In genomic region chr9:90981726-90982125, GRCh38 we compare ENCODE assay signal across 16 cellular contexts.
A peak's percentile ranks its signal among the peaks of the same experiment; 100 is the strongest.
DNase-seq lines count a peak whose midpoint lies in the region; ATAC-seq lines count a peak whose summit lies in the region.
"Had no signal": no experiment of that assay in that cellular context is flagged by ENCODE, and none has a peak within 500 bp of the region (broad histone marks: within the 10 kb centered on the region; RNA-seq: fewer than 3 reads in every experiment).

No MANE protein-coding gene starts in this region.

- intact Hi-C loops in activated T-helper 2 cell treated with anti-CD3 and anti-CD28 coated beads, Interferon-gamma antibody, Interleukin-2, Interleukin-4, amounts not matched to agents 10 μg/mL and 5 μg/mL and 100 μg/mL, durations not matched to agents 14 hours and 24 hours and 36 hours (cut with micrococcal nuclease): loop anchor here (1.0 to 10.0 kb wide), 3 partner anchors 151 to 273 kb away; no protein-coding TSS in a partner anchor

- peak; percentile 67 for ATAC-seq in stimulated activated naive CD8-positive, alpha-beta T cell treated with anti-CD3 and anti-CD28 coated beads, Interleukin-15, Interleukin-2, amounts not matched to agents 100 U/mL and 50 U/mL, for 24 hours
- no peak for ATAC-seq in stimulated activated naive CD8-positive, alpha-beta T cell treated with anti-CD3 and anti-CD28 coated beads, Interleukin-15, amount 100 ng/mL, for 72 hours
- ATAC-seq in GM18907 (IDR thresholded peaks at IDR 0.05; ENCODE audit: unreplicated experiment) (no peak), GM21447 (IDR thresholded peaks at IDR 0.05; ENCODE audit: unreplicated experiment) (no peak)
- ATAC-seq: CD8-positive, alpha-beta T cell; GM23338; HCT116 had no signal

- peaks cover 47% of the 10 kb centered on the region for H3K27me3 Mint-ChIP-seq in activated T-cell treated with anti-CD3 and anti-CD28 coated beads, Interleukin-2, amount 50 U/mL, for 24 hours
- peaks cover 37% of the 10 kb centered on the region for H3K27me3 Mint-ChIP-seq in stimulated activated naive CD8-positive, alpha-beta T cell treated with anti-CD3 and anti-CD28 coated beads, Interleukin-15, amount 100 ng/mL, for 72 hours
- no peaks in the 10 kb centered on the region for H3K27me3 Mint-ChIP-seq in activated T-helper 2 cell treated with anti-CD3 and anti-CD28 coated beads, Interferon-gamma antibody, Interleukin-2, Interleukin-4, amounts not matched to agents 10 μg/mL and 5 μg/mL and 100 μg/mL, durations not matched to agents 14 hours and 24 hours and 36 hours (ENCODE audit: low read depth)
- H3K27me3 Mint-ChIP-seq in stimulated activated naive CD8-positive, alpha-beta T cell treated with anti-CD3 and anti-CD28 coated beads, Interleukin-15, Interleukin-2, amounts not matched to agents 100 ng/mL and 50 ng/mL, for 24 hours: peaks cover 20% of the 10 kb centered on the region

- H3K9me3 Mint-ChIP-seq in activated T-cell treated with anti-CD3 and anti-CD28 coated beads, Interleukin-2, amount 50 U/mL, for 24 hours: no peaks in the 10 kb centered on the region
- no peaks in the 10 kb centered on the region for H3K9me3 Mint-ChIP-seq in stimulated activated naive CD8-positive, alpha-beta T cell treated with anti-CD3 and anti-CD28 coated beads, Interleukin-15, amount 100 ng/mL, for 72 hours
- H3K9me3 Mint-ChIP-seq in activated T-helper 2 cell treated with anti-CD3 and anti-CD28 coated beads, Interferon-gamma antibody, Interleukin-2, Interleukin-4, amounts not matched to agents 10 μg/mL and 5 μg/mL and 100 μg/mL, durations not matched to agents 14 hours and 24 hours and 36 hours: no peaks in the 10 kb centered on the region
- H3K9me3 Mint-ChIP-seq in stimulated activated naive CD8-positive, alpha-beta T cell treated with anti-CD3 and anti-CD28 coated beads, Interleukin-15, Interleukin-2, amounts not matched to agents 100 ng/mL and 50 ng/mL, for 24 hours: no peaks in the 10 kb centered on the region
- H3K9me3 Mint-ChIP-seq: CD4-positive, CD25-positive, alpha-beta regulatory T cell; CD8-positive, alpha-beta T cell; GM23338; H9 had no signal

- H3K4me1 Mint-ChIP-seq in activated T-cell treated with anti-CD3 and anti-CD28 coated beads, Interleukin-2, amount 50 U/mL, for 24 hours (ENCODE audit: low read depth): peaks cover 18% of the 10 kb centered on the region
- peaks cover 15% of the 10 kb centered on the region for H3K4me1 Mint-ChIP-seq in stimulated activated naive CD8-positive, alpha-beta T cell treated with anti-CD3 and anti-CD28 coated beads, Interleukin-15, amount 100 ng/mL, for 72 hours
- peaks cover 47% of the 10 kb centered on the region for H3K4me1 Mint-ChIP-seq in activated T-helper 2 cell treated with anti-CD3 and anti-CD28 coated beads, Interferon-gamma antibody, Interleukin-2, Interleukin-4, amounts not matched to agents 10 μg/mL and 5 μg/mL and 100 μg/mL, durations not matched to agents 14 hours and 24 hours and 36 hours (ENCODE audit: low read depth)
- H3K4me1 Mint-ChIP-seq in stimulated activated naive CD8-positive, alpha-beta T cell treated with anti-CD3 and anti-CD28 coated beads, Interleukin-15, Interleukin-2, amounts not matched to agents 100 ng/mL and 50 ng/mL, for 24 hours (ENCODE audit: low read depth): peaks cover 19% of the 10 kb centered on the region
- H3K4me1 Mint-ChIP-seq: CD4-positive, CD25-positive, alpha-beta regulatory T cell had no signal

- DNase-seq in activated T-cell treated with anti-CD3 and anti-CD28 coated beads, Interleukin-2, amount 50 U/mL, for 24 hours: no peak
- no peak for DNase-seq in activated T-cell treated with anti-CD3 and anti-CD28 coated beads, Interleukin-2, amount 50 U/mL, for 1 hour
- no peak for DNase-seq in stimulated activated naive CD8-positive, alpha-beta T cell treated with anti-CD3 and anti-CD28 coated beads, Interleukin-15, Interleukin-2, amounts not matched to agents 100 U/mL and 50 U/mL, for 24 hours
- no peak for DNase-seq in stimulated activated naive CD8-positive, alpha-beta T cell treated with anti-CD3 and anti-CD28 coated beads, Interleukin-15, amount 100 ng/mL, for 72 hours
- no peak for DNase-seq in activated T-helper 2 cell treated with anti-CD3 and anti-CD28 coated beads, Interferon-gamma antibody, Interleukin-2, Interleukin-4, amounts not matched to agents 10 μg/mL and 5 μg/mL and 100 μg/mL, durations not matched to agents 14 hours and 24 hours and 36 hours (ENCODE audit: low spot score)
- DNase-seq: Caco-2; CD4-positive, CD25-positive, alpha-beta regulatory T cell; CD8-positive, alpha-beta T cell; DMS153; DND-41; H9 had no signal

- no peaks in the 10 kb centered on the region for H3K36me3 Mint-ChIP-seq in activated T-cell treated with anti-CD3 and anti-CD28 coated beads, Interleukin-2, amount 50 U/mL, for 24 hours (ENCODE audit: low read depth)
- peaks cover 3% of the 10 kb centered on the region for H3K36me3 Mint-ChIP-seq in activated T-helper 2 cell treated with anti-CD3 and anti-CD28 coated beads, Interferon-gamma antibody, Interleukin-2, Interleukin-4, amounts not matched to agents 10 μg/mL and 5 μg/mL and 100 μg/mL, durations not matched to agents 14 hours and 24 hours and 36 hours (ENCODE audit: low read depth)
- no peaks in the 10 kb centered on the region for H3K36me3 Mint-ChIP-seq in stimulated activated naive CD8-positive, alpha-beta T cell treated with anti-CD3 and anti-CD28 coated beads, Interleukin-15, Interleukin-2, amounts not matched to agents 100 ng/mL and 50 ng/mL, for 24 hours (ENCODE audit: low read depth)
- H3K36me3 Mint-ChIP-seq: CD4-positive, CD25-positive, alpha-beta regulatory T cell; CD8-positive, alpha-beta T cell had no signal

- peak overlapping the region; percentile 30 for H3K27ac Mint-ChIP-seq in activated T-cell treated with anti-CD3 and anti-CD28 coated beads, Interleukin-2, amount 50 U/mL, for 24 hours
- H3K27ac Mint-ChIP-seq in stimulated activated naive CD8-positive, alpha-beta T cell treated with anti-CD3 and anti-CD28 coated beads, Interleukin-15, amount 100 ng/mL, for 72 hours: no peak overlapping the region
- H3K27ac Mint-ChIP-seq in activated T-helper 2 cell treated with anti-CD3 and anti-CD28 coated beads, Interferon-gamma antibody, Interleukin-2, Interleukin-4, amounts not matched to agents 10 μg/mL and 5 μg/mL and 100 μg/mL, durations not matched to agents 14 hours and 24 hours and 36 hours: peak overlapping the region; percentile 64
- peak overlapping the region; percentile 64 for H3K27ac Mint-ChIP-seq in stimulated activated naive CD8-positive, alpha-beta T cell treated with anti-CD3 and anti-CD28 coated beads, Interleukin-15, Interleukin-2, amounts not matched to agents 100 ng/mL and 50 ng/mL, for 24 hours
- H3K27ac Mint-ChIP-seq: CD4-positive, CD25-positive, alpha-beta regulatory T cell; CD8-positive, alpha-beta T cell; GM23338; H9 had no signal

- no peak overlapping the region for H3K4me3 Mint-ChIP-seq in activated T-cell treated with anti-CD3 and anti-CD28 coated beads, Interleukin-2, amount 50 U/mL, for 24 hours
- H3K4me3 Mint-ChIP-seq in stimulated activated naive CD8-positive, alpha-beta T cell treated with anti-CD3 and anti-CD28 coated beads, Interleukin-15, amount 100 ng/mL, for 72 hours: no peak overlapping the region
- H3K4me3 Mint-ChIP-seq in activated T-helper 2 cell treated with anti-CD3 and anti-CD28 coated beads, Interferon-gamma antibody, Interleukin-2, Interleukin-4, amounts not matched to agents 10 μg/mL and 5 μg/mL and 100 μg/mL, durations not matched to agents 14 hours and 24 hours and 36 hours (ENCODE audit: low read depth): no peak overlapping the region
- H3K4me3 Mint-ChIP-seq in stimulated activated naive CD8-positive, alpha-beta T cell treated with anti-CD3 and anti-CD28 coated beads, Interleukin-15, Interleukin-2, amounts not matched to agents 100 ng/mL and 50 ng/mL, for 24 hours: no peak overlapping the region
- H3K4me3 Mint-ChIP-seq: CD4-positive, CD25-positive, alpha-beta regulatory T cell; CD8-positive, alpha-beta T cell; GM23338; H9 had no signal

Comparison
In these comparisons a context has a peak if more than half of its experiments do, and no peak if none do; other contexts are left out.
1. H3K27ac Mint-ChIP-seq: peak in activated T-cell treated with anti-CD3 and anti-CD28 coated beads, Interleukin-2, amount 50 U/mL, for 24 hours (single experiment), activated T-helper 2 cell treated with anti-CD3 and anti-CD28 coated beads, Interferon-gamma antibody, Interleukin-2, Interleukin-4, amounts not matched to agents 10 μg/mL and 5 μg/mL and 100 μg/mL, durations not matched to agents 14 hours and 24 hours and 36 hours (single experiment) and stimulated activated naive CD8-positive, alpha-beta T cell treated with anti-CD3 and anti-CD28 coated beads, Interleukin-15, Interleukin-2, amounts not matched to agents 100 ng/mL and 50 ng/mL, for 24 hours (single experiment); none in stimulated activated naive CD8-positive, alpha-beta T cell treated with anti-CD3 and anti-CD28 coated beads, Interleukin-15, amount 100 ng/mL, for 72 hours (0 of 2).